ENCODE assay signal across 25 cellular contexts in genomic region chr12:122987086-122987951, GRCh38.
"Had no signal": no experiment of that assay in that cellular context is flagged by ENCODE, and none has a peak within 500 bp of the region (broad histone marks: within the 10 kb centered on the region; RNA-seq: fewer than 3 reads in every experiment).

No MANE protein-coding gene starts in this region.

- H3K9me3 ChIP-seq: SJSA1 had no signal

- H3K27me3 Mint-ChIP-seq: activated CD8-positive, alpha-beta memory T cell treated with anti-CD3 and anti-CD28 coated beads, Interleukin-2, amount 10 ng/mL, durations not matched to agents 7 days and 5 days; activated naive CD4-positive, alpha-beta T cell treated with anti-CD3 and anti-CD28 coated beads, Interleukin-2, amount 10 ng/mL, durations not matched to agents 7 days and 5 days; activated naive CD8-positive, alpha-beta T cell treated with anti-CD3 and anti-CD28 coated beads for 36 hours had no signal

- H3K27ac Mint-ChIP-seq: activated CD8-positive, alpha-beta memory T cell treated with anti-CD3 and anti-CD28 coated beads, Interleukin-2, amount 10 ng/mL, durations not matched to agents 7 days and 5 days; activated naive CD4-positive, alpha-beta T cell treated with anti-CD3 and anti-CD28 coated beads, Interleukin-2, amount 10 ng/mL, durations not matched to agents 7 days and 5 days; activated naive CD8-positive, alpha-beta T cell treated with anti-CD3 and anti-CD28 coated beads for 36 hours; activated T-helper 2 cell treated with anti-CD3 and anti-CD28 coated beads, Interferon-gamma antibody, Interleukin-2, Interleukin-4, amounts not matched to agents 10 μg/mL and 5 μg/mL and 100 μg/mL, durations not matched to agents 14 hours and 24 hours and 36 hours; T-helper 1 cell treated with Interleukin-12 subunit alpha and Interleukin-12 subunit beta and Interleukin-4 antibody, amounts not matched to agents 30 μg/mL and 1 μg/mL, for 36 hours had no signal

- H3K9me3 Mint-ChIP-seq: activated naive CD4-positive, alpha-beta T cell treated with anti-CD3 and anti-CD28 coated beads, Interleukin-2, amount 10 ng/mL, durations not matched to agents 7 days and 5 days; activated naive CD8-positive, alpha-beta T cell treated with anti-CD3 and anti-CD28 coated beads for 36 hours; activated T-helper 2 cell treated with anti-CD3 and anti-CD28 coated beads, Interferon-gamma antibody, Interleukin-2, Interleukin-4, amounts not matched to agents 10 μg/mL and 5 μg/mL and 100 μg/mL, durations not matched to agents 14 hours and 24 hours and 36 hours; T-helper 1 cell treated with Interleukin-12 subunit alpha and Interleukin-12 subunit beta and Interleukin-4 antibody, amounts not matched to agents 30 μg/mL and 1 μg/mL, for 36 hours had no signal

- H3K27ac ChIP-seq: SJSA1 had no signal

- DNase-seq: activated CD4-positive, alpha-beta T cell treated with anti-CD3 and anti-CD28 coated beads for 48 hours; activated CD4-positive, alpha-beta T cell treated with anti-CD3 and anti-CD28 coated beads, Interleukin-2, amount 50 U/mL, for 4 hours; activated CD4-positive, CD25-positive, alpha-beta regulatory T cell treated with anti-CD3 and anti-CD28 coated beads, Interleukin-2, amount 50 U/mL, for 72 hours; activated CD8-positive, alpha-beta memory T cell treated with anti-CD3 and anti-CD28 coated beads, Interleukin-2, amount 10 ng/mL, durations not matched to agents 7 days and 5 days; activated gamma-delta T cell treated with Interleukin-2 at 50 U/mL for 16 hours; activated naive CD4-positive, alpha-beta T cell treated with anti-CD3 and anti-CD28 coated beads, Interleukin-2, amount 10 ng/mL, durations not matched to agents 7 days and 5 days; activated naive CD8-positive, alpha-beta T cell treated with anti-CD3 and anti-CD28 coated beads for 36 hours; activated T-cell treated with anti-CD3 and anti-CD28 coated beads, Interleukin-2, amount 50 U/mL, for 48 hours; anterior cingulate cortex; caudate nucleus; KBM-7; NCI-H1048; NCI-H1930; NCI-H345; NCI-H510A; NCI-H526 treated with DMSO at 0.1 percent for 48 hours; NCI-H82; OCI-M1; RPMI8226; SHP77 had no signal

- H3K4me3 Mint-ChIP-seq: activated CD8-positive, alpha-beta memory T cell treated with anti-CD3 and anti-CD28 coated beads, Interleukin-2, amount 10 ng/mL, durations not matched to agents 7 days and 5 days; activated naive CD4-positive, alpha-beta T cell treated with anti-CD3 and anti-CD28 coated beads, Interleukin-2, amount 10 ng/mL, durations not matched to agents 7 days and 5 days; activated naive CD8-positive, alpha-beta T cell treated with anti-CD3 and anti-CD28 coated beads for 36 hours; T-helper 1 cell treated with Interleukin-12 subunit alpha and Interleukin-12 subunit beta and Interleukin-4 antibody, amounts not matched to agents 30 μg/mL and 1 μg/mL, for 36 hours had no signal

- ATAC-seq: activated CD8-positive, alpha-beta memory T cell treated with anti-CD3 and anti-CD28 coated beads, Interleukin-2, amount 10 ng/mL, durations not matched to agents 7 days and 5 days; Panc1; SK-N-SH treated with all-trans-retinoic acid at 6 μM for 48 hours had no signal

- H3K27me3 ChIP-seq: SJSA1 had no signal

- H3K4me3 ChIP-seq: SJSA1 had no signal

- H3K36me3 Mint-ChIP-seq: activated CD8-positive, alpha-beta memory T cell treated with anti-CD3 and anti-CD28 coated beads, Interleukin-2, amount 10 ng/mL, durations not matched to agents 7 days and 5 days had no signal
